In genomic region chr10:88522715-88523114, GRCh38 we compare ENCODE assay signal across 1 cellular context.
TF ChIP-seq lines count a peak whose summit lies in the region.

No MANE protein-coding gene starts in this region.

TF ChIP-seq in IMR-90, 13 proteins besides CTCF, POLR2A, EP300 and RAD21 (continued from another document):
- TF ChIP-seq FOS (IDR thresholded peaks at IDR 0.05; ENCODE audit: low read depth, low read length) (no peak), USF2 (IDR thresholded peaks at IDR 0.05; ENCODE audit: low read depth, low read length) (no peak), CEBPB (IDR thresholded peaks at IDR 0.05; ENCODE audit: low read depth, low read length) (no peak), MAFK (IDR thresholded peaks at IDR 0.05; ENCODE audit: low read depth, low read length) (no peak), RCOR1 (IDR thresholded peaks at IDR 0.05; ENCODE audit: insufficient replicate concordance, low read length) (no peak), MXI1 (IDR thresholded peaks at IDR 0.05; ENCODE audit: borderline replicate concordance, low read depth, low read length) (no peak), RFX5 (IDR thresholded peaks at IDR 0.05; ENCODE audit: low read depth, low read length) (no peak)
TF ChIP-seq in IMR-90: peak in this region for 0.
